ENCODE assay signal across 12 cellular contexts in genomic region chr19:42130254-42130573, GRCh38. TPM values are rescaled to one million over a fixed set of nuclear protein-coding genes. Genes with fewer than 3 reads are reported as not detected.
DNase-seq lines count a peak whose midpoint lies in the region; FAIRE-seq and TF ChIP-seq lines count a peak whose summit lies in the region.
"Had no signal": no experiment of that assay in that cellular context is flagged by ENCODE, and none has a peak within 500 bp of the region (broad histone marks: within the 10 kb centered on the region; RNA-seq: fewer than 3 reads in every experiment).

No MANE protein-coding gene starts in this region.

- H3K9me3 Mint-ChIP-seq in activated T-cell treated with anti-CD3 and anti-CD28 coated beads, Interleukin-2, amount 50 U/mL, for 24 hours: no peaks in the 10 kb centered on the region

- H3K4me3 ChIP-seq in Peyer's patch (peak overlapping the region in 2 of 4 donors; percentile 41 to 56), duodenal mucosa (ENCODE audit: low read depth in 1 of 2, low read length in 2 of 2) (peak overlapping the region; percentile 30 to 53), small intestine (ENCODE audit: low read depth in 1 of 2, low read length in 2 of 2) (no peak overlapping the region), ascending aorta (no peak overlapping the region)
- H3K4me3 ChIP-seq: vagina had no signal

- TF ChIP-seq POLR2A in Peyer's patch (IDR thresholded peaks at IDR 0.05): no peak

- H3K4me1 ChIP-seq in Peyer's patch (peaks cover 4 to 18% (median 6%) of the 10 kb centered on the region in 4 donors), duodenal mucosa (ENCODE audit: control insufficient read depth in 1 of 2, insufficient read depth in 2 of 2, low read length in 2 of 2) (peaks cover 17 to 31% of the 10 kb centered on the region in 2 donors), small intestine (ENCODE audit: control insufficient read depth in 2 of 2, insufficient read depth in 1 of 2, low read depth in 1 of 2, low read length in 1 of 2) (no peaks in the 10 kb centered on the region), ascending aorta (peaks cover 3 to 9% of the 10 kb centered on the region in 2 donors)

- peak overlapping the region in 1 of 2 donors; percentile 43 for H3K9ac ChIP-seq in duodenal mucosa (ENCODE audit: low read depth in 1 of 2, low read length in 2 of 2)

- no peak for FAIRE-seq in small intestine (lab: Jason Lieb, UNC)
- FAIRE-seq in HTR-8/SVneo (lab: Jason Lieb, UNC): no peak

- DNase-seq in activated T-cell treated with anti-CD3 and anti-CD28 coated beads, Interleukin-2, amount 50 U/mL, for 24 hours: no peak
- DNase-seq in activated T-cell treated with anti-CD3 and anti-CD28 coated beads, Interleukin-2, amount 50 U/mL, for 1 hour: no peak
- DNase-seq in Peyer's patch (no peak), small intestine (peak; percentile 16), ascending aorta (ENCODE audit: low spot score in 2 of 2) (no peak), HTR-8/SVneo (ENCODE audit: insufficient read length, low spot score) (no peak), NCI-H446 (lab: John Stamatoyannopoulos, UW) (no peak)
- DNase-seq: DND-41, esophagus squamous epithelium, T-helper 9 cell had no signal

- intact Hi-C loops in ascending aorta (cut with DNase I): loop anchor here (10.0 kb wide), 1 partner anchor 305 kb away; no protein-coding TSS in a partner anchor

- peaks cover 76% of the 10 kb centered on the region for H3K4me1 Mint-ChIP-seq in activated T-cell treated with anti-CD3 and anti-CD28 coated beads, Interleukin-2, amount 50 U/mL, for 24 hours (ENCODE audit: low read depth)

- no peaks in the 10 kb centered on the region for H3K9me3 ChIP-seq in Peyer's patch
- H3K9me3 ChIP-seq in duodenal mucosa (ENCODE audit: control insufficient read depth in 1 of 2, low read length in 2 of 2): no peaks in the 10 kb centered on the region
- no peaks in the 10 kb centered on the region for H3K9me3 ChIP-seq in small intestine (ENCODE audit: control insufficient read depth, low read depth)
- no peaks in the 10 kb centered on the region for H3K9me3 ChIP-seq in ascending aorta
- H3K9me3 ChIP-seq: esophagus squamous epithelium, vagina had no signal

- H3K27ac Mint-ChIP-seq in activated T-cell treated with anti-CD3 and anti-CD28 coated beads, Interleukin-2, amount 50 U/mL, for 24 hours: peak overlapping the region; percentile 83

- peaks cover 14% of the 10 kb centered on the region for H3K36me3 Mint-ChIP-seq in activated T-cell treated with anti-CD3 and anti-CD28 coated beads, Interleukin-2, amount 50 U/mL, for 24 hours (ENCODE audit: low read depth)

- H3K27me3 ChIP-seq in Peyer's patch: no peaks in the 10 kb centered on the region
- peaks cover 18 to 20% of the 10 kb centered on the region in 2 donors for H3K27me3 ChIP-seq in duodenal mucosa (ENCODE audit: control insufficient read depth in 1 of 2, insufficient read depth in 2 of 2, low read length in 2 of 2)
- no peaks in the 10 kb centered on the region for H3K27me3 ChIP-seq in small intestine (ENCODE audit: control insufficient read depth in 2 of 2, insufficient read depth in 2 of 2, low read length in 2 of 2)
- peaks cover 4% of the 10 kb centered on the region for H3K27me3 ChIP-seq in ascending aorta
- H3K27me3 ChIP-seq: vagina had no signal

- TF ChIP-seq CTCF in Peyer's patch (IDR thresholded peaks at IDR 0.05): no peak
- no peak for TF ChIP-seq CTCF in ascending aorta (IDR thresholded peaks at IDR 0.05)

- no peaks in the 10 kb centered on the region for H3K27me3 Mint-ChIP-seq in activated T-cell treated with anti-CD3 and anti-CD28 coated beads, Interleukin-2, amount 50 U/mL, for 24 hours

- no peaks in the 10 kb centered on the region for H3K36me3 ChIP-seq in Peyer's patch
- H3K36me3 ChIP-seq in duodenal mucosa (ENCODE audit: control insufficient read depth in 1 of 2, insufficient read depth in 2 of 2, low read length in 2 of 2): no peaks in the 10 kb centered on the region
- H3K36me3 ChIP-seq in small intestine (ENCODE audit: control insufficient read depth in 2 of 2, insufficient read depth in 2 of 2, low read length in 2 of 2): no peaks in the 10 kb centered on the region
- H3K36me3 ChIP-seq in ascending aorta: no peaks in the 10 kb centered on the region
- H3K36me3 ChIP-seq: esophagus squamous epithelium, vagina had no signal

- H3K4me3 Mint-ChIP-seq in activated T-cell treated with anti-CD3 and anti-CD28 coated beads, Interleukin-2, amount 50 U/mL, for 24 hours: peak overlapping the region; percentile 81

- peak overlapping the region in 3 of 4 donors; percentile 19 to 88 (median 49) for H3K27ac ChIP-seq in Peyer's patch
- no peak overlapping the region for H3K27ac ChIP-seq in duodenal mucosa (ENCODE audit: low read depth, low read length)
- H3K27ac ChIP-seq in small intestine (ENCODE audit: low read depth in 1 of 2, low read length in 1 of 2): peak overlapping the region in 1 of 2 donors; percentile 1
- no peak overlapping the region for H3K27ac ChIP-seq in ascending aorta
- H3K27ac ChIP-seq: vagina had no signal

RNA-seq across cellular contexts. Expression of gene POU2F2, which starts 2.0 kb away (rescaled TPM):
- total RNA-seq in Peyer's patch (10 to 100 TPM in 1 of 4 donors, 1 to 10 TPM in 2, under 1 TPM in 1; 0.88 to 30.5 (median 3.2) TPM), ascending aorta (not detected)
- 1 to 10 TPM in 2 of 3 donors, under 1 TPM in 1; 0.45 to 2.1 (median 1.6) TPM for polyA plus RNA-seq in small intestine

RNA-seq across cellular contexts. Expression of gene ZNF574, which starts 54.2 kb away (rescaled TPM):
- total RNA-seq in Peyer's patch (10 to 100 TPM; 11.0 to 24.2 (median 17.0) TPM), ascending aorta (14.9 TPM)
- polyA plus RNA-seq in small intestine: 1 to 10 TPM; 4.5 to 8.4 (median 6.5) TPM

Comparison
In these comparisons a context has a peak if more than half of its experiments do, and no peak if none do; other contexts are left out.
1. H3K27ac ChIP-seq: peak in Peyer's patch (3 of 4); none in duodenal mucosa (single experiment) and ascending aorta (0 of 2).
2. H3K4me3 ChIP-seq: peak in duodenal mucosa (2 of 2); none in small intestine (0 of 2) and ascending aorta (0 of 2).